In the genomic region with DNA sequence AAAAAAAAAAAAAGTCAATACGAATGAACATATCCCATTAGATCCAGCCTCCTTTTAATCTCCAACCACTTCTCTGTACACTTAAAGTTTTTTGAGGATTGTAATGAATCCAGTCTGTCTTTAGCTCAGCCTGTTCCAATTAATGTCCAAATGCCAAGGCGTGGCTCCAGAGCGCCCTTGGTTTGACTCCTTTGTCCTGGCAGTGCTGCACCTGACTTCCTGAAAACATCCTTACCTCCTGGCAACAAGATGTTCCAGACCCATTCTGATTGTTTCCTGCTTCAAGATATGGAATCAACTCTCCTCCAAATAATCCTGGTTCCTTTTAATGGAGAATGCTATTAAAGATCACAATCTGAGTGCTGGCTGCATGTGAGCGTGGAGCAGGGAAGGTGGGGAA, we compare ENCODE assay signal across 24 cellular contexts.
"Had no signal": no experiment of that assay in that cellular context is flagged by ENCODE, and none has a peak within 500 bp of the region (broad histone marks: within the 10 kb centered on the region; RNA-seq: fewer than 3 reads in every experiment).

No MANE protein-coding gene starts in this region.

- H3K27ac Mint-ChIP-seq: activated CD4-positive, alpha-beta memory T cell treated with anti-CD3 and anti-CD28 coated beads for 36 hours; activated CD4-positive, alpha-beta T cell treated with anti-CD3 and anti-CD28 coated beads, Interleukin-2, amount 10 ng/mL, durations not matched to agents 7 days and 5 days; activated naive CD4-positive, alpha-beta T cell treated with anti-CD3 and anti-CD28 coated beads, Interleukin-2, amount 50 U/mL, for 72 hours; activated naive CD8-positive, alpha-beta T cell treated with anti-CD3 and anti-CD28 coated beads, Interleukin-2, amount 50 U/mL, for 24 hours; T-helper 17 cell had no signal

- H3K36me3 ChIP-seq: brain microvascular endothelial cell had no signal

- H3K27me3 ChIP-seq: brain microvascular endothelial cell had no signal

- H3K4me3 Mint-ChIP-seq: activated CD4-positive, alpha-beta memory T cell treated with anti-CD3 and anti-CD28 coated beads for 36 hours; activated CD4-positive, alpha-beta T cell treated with anti-CD3 and anti-CD28 coated beads, Interleukin-2, amount 10 ng/mL, durations not matched to agents 7 days and 5 days; activated naive CD8-positive, alpha-beta T cell treated with anti-CD3 and anti-CD28 coated beads, Interleukin-2, amount 50 U/mL, for 24 hours; activated T-cell treated with anti-CD3 and anti-CD28 coated beads, Interleukin-2, amount 50 U/mL, for 4 hours; T-helper 17 cell had no signal

- H3K36me3 Mint-ChIP-seq: activated CD4-positive, alpha-beta memory T cell treated with anti-CD3 and anti-CD28 coated beads for 36 hours; activated naive CD4-positive, alpha-beta T cell treated with anti-CD3 and anti-CD28 coated beads, Interleukin-2, amount 50 U/mL, for 72 hours had no signal

- DNase-seq: activated CD4-positive, alpha-beta memory T cell treated with anti-CD3 and anti-CD28 coated beads for 36 hours; activated CD4-positive, alpha-beta T cell treated with anti-CD3 and anti-CD28 coated beads, Interleukin-2, amount 10 ng/mL, durations not matched to agents 7 days and 5 days; activated CD4-positive, CD25-positive, alpha-beta regulatory T cell; activated CD8-positive, alpha-beta memory T cell treated with anti-CD3 and anti-CD28 coated beads for 24 hours; activated effector memory CD4-positive, alpha-beta T cell treated with anti-CD3 and anti-CD28 coated beads, Interleukin-2, amount 50 U/mL, for 16 hours; activated naive CD4-positive, alpha-beta T cell treated with Interleukin-2 at 50 U/mL for 16 hours; activated naive CD8-positive, alpha-beta T cell treated with anti-CD3 and anti-CD28 coated beads, Interleukin-2, amount 50 U/mL, for 24 hours; activated T-cell treated with anti-CD3 and anti-CD28 coated beads, Interleukin-2, amount 50 U/mL, for 4 hours; amygdala; brain microvascular endothelial cell; MM.1S; NCI-H1105 treated with DMSO at 0.1 percent for 48 hours; NCI-H1436 treated with DMSO at 0.1 percent for 48 hours; NCI-H187; NCI-H2081 treated with DMSO at 0.1 percent for 48 hours; NCI-H2171 treated with DMSO at 0.1 percent for 48 hours; NCI-H226; NCI-H510A; NCI-H526 treated with DMSO at 0.1 percent for 48 hours; NCI-H82; SIG-M5; T-helper 17 cell; T-helper 9 cell had no signal

- H3K27ac ChIP-seq: brain microvascular endothelial cell had no signal

- H3K9me3 Mint-ChIP-seq: activated CD4-positive, alpha-beta memory T cell treated with anti-CD3 and anti-CD28 coated beads for 36 hours; activated CD4-positive, alpha-beta T cell treated with anti-CD3 and anti-CD28 coated beads, Interleukin-2, amount 10 ng/mL, durations not matched to agents 7 days and 5 days; activated naive CD8-positive, alpha-beta T cell treated with anti-CD3 and anti-CD28 coated beads, Interleukin-2, amount 50 U/mL, for 24 hours; activated T-cell treated with anti-CD3 and anti-CD28 coated beads, Interleukin-2, amount 50 U/mL, for 4 hours had no signal

- H3K4me1 Mint-ChIP-seq: activated CD4-positive, alpha-beta T cell treated with anti-CD3 and anti-CD28 coated beads, Interleukin-2, amount 10 ng/mL, durations not matched to agents 7 days and 5 days; activated naive CD8-positive, alpha-beta T cell treated with anti-CD3 and anti-CD28 coated beads, Interleukin-2, amount 50 U/mL, for 24 hours; T-helper 17 cell had no signal

- ATAC-seq: activated naive CD4-positive, alpha-beta T cell treated with anti-CD3 and anti-CD28 coated beads, Interleukin-2, amount 50 U/mL, for 72 hours; activated naive CD8-positive, alpha-beta T cell treated with anti-CD3 and anti-CD28 coated beads, Interleukin-2, amount 50 U/mL, for 24 hours; activated T-cell treated with anti-CD3 and anti-CD28 coated beads, Interleukin-2, amount 50 U/mL, for 4 hours; T-helper 17 cell had no signal
